Comparison of ENCODE assay signal across 21 cellular contexts in the genomic region with DNA sequence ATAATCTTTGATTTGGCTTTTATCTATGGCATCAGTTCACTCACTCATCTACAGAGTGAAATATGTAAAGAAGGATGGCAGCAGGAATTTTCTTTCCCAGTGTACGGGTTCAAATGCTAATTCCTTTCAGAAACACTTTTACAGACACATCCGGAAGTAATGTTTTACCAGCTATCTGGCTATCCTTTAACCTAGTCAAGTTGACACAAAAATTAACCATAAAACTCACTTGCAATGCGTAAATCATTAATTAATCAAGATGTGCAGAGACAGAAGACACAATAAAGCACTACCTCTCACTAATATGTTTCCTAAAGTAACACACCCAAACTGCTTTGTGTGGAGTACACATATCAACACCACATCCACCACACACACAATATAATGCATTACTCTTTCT.
DNase-seq lines count a peak whose midpoint lies in the region; ATAC-seq and TF ChIP-seq lines count a peak whose summit lies in the region.
"Had no signal": no experiment of that assay in that cellular context is flagged by ENCODE, and none has a peak within 500 bp of the region (broad histone marks: within the 10 kb centered on the region; RNA-seq: fewer than 3 reads in every experiment).

No MANE protein-coding gene starts in this region.

- H3K27ac Mint-ChIP-seq in nephron, result peak overlapping the region; percentile 73 to 89 (median 85)
- H3K27ac Mint-ChIP-seq in activated CD4-positive, alpha-beta memory T cell treated with anti-CD3 and anti-CD28 coated beads, Interleukin-2, amount 10 ng/mL, durations not matched to agents 7 days and 5 days, result no peak overlapping the region
- H3K27ac Mint-ChIP-seq: B cell; CD4-positive, CD25-positive, alpha-beta regulatory T cell; CD8-positive, alpha-beta T cell; GM23338; H9 had no signal

- peaks cover 13% of the 10 kb centered on the region for H3K9me3 Mint-ChIP-seq in nephron
- H3K9me3 Mint-ChIP-seq in activated CD4-positive, alpha-beta memory T cell treated with anti-CD3 and anti-CD28 coated beads, Interleukin-2, amount 10 ng/mL, durations not matched to agents 7 days and 5 days, result peaks cover 7% of the 10 kb centered on the region

- peak; percentile 50 for ATAC-seq in left colon
- ATAC-seq: CD8-positive, alpha-beta T cell; GM12878; GM23338; HCT116 had no signal

- H3K36me3 Mint-ChIP-seq in nephron (ENCODE audit: low read depth), result no peaks in the 10 kb centered on the region
- no peaks in the 10 kb centered on the region for H3K36me3 Mint-ChIP-seq in activated CD4-positive, alpha-beta memory T cell treated with anti-CD3 and anti-CD28 coated beads, Interleukin-2, amount 10 ng/mL, durations not matched to agents 7 days and 5 days (ENCODE audit: low read depth)
- H3K36me3 Mint-ChIP-seq: CD4-positive, CD25-positive, alpha-beta regulatory T cell; CD8-positive, alpha-beta T cell had no signal

- CTCF ChIA-PET in activated CD4-positive, alpha-beta memory T cell treated with anti-CD3 and anti-CD28 coated beads, Interleukin-2, amount 10 ng/mL, durations not matched to agents 7 days and 5 days (lab: Charles Lee), result no interaction called here

- no peak overlapping the region for H3K4me3 Mint-ChIP-seq in nephron
- H3K4me3 Mint-ChIP-seq in activated CD4-positive, alpha-beta memory T cell treated with anti-CD3 and anti-CD28 coated beads, Interleukin-2, amount 10 ng/mL, durations not matched to agents 7 days and 5 days, result no peak overlapping the region
- H3K4me3 Mint-ChIP-seq: B cell; CD4-positive, CD25-positive, alpha-beta regulatory T cell; CD8-positive, alpha-beta T cell; GM23338; H9 had no signal

- peak; percentile 11 for DNase-seq in HT-29 (ENCODE audit: low spot score)
- DNase-seq in epithelial cell of proximal tubule (ENCODE audit: low read depth), result peak; percentile 27
- DNase-seq in left colon, result no peak
- no peak for DNase-seq in foreskin fibroblast
- no peak for DNase-seq in activated CD4-positive, alpha-beta memory T cell treated with anti-CD3 and anti-CD28 coated beads, Interleukin-2, amount 10 ng/mL, durations not matched to agents 7 days and 5 days
- no peak for DNase-seq in NCI-H2227 (lab: John Stamatoyannopoulos, UW; ENCODE audit: unreplicated experiment)
- no peak for DNase-seq in stimulated activated CD4-positive, alpha-beta T cell treated with anti-CD3 and anti-CD28 coated beads, Interleukin-4, amount 100 ng/mL, for 4 hours
- DNase-seq: Caco-2; CD4-positive, CD25-positive, alpha-beta regulatory T cell; CD8-positive, alpha-beta T cell; DMS 273 treated with DMSO at 0.1 percent for 48 hours; DMS79; EL; GDM1; H9 had no signal

- H3K4me1 Mint-ChIP-seq in nephron, result peaks cover 8% of the 10 kb centered on the region
- no peaks in the 10 kb centered on the region for H3K4me1 Mint-ChIP-seq in activated CD4-positive, alpha-beta memory T cell treated with anti-CD3 and anti-CD28 coated beads, Interleukin-2, amount 10 ng/mL, durations not matched to agents 7 days and 5 days
- H3K4me1 Mint-ChIP-seq: B cell; CD4-positive, CD25-positive, alpha-beta regulatory T cell had no signal

- TF ChIP-seq CTCF in epithelial cell of proximal tubule (conservative IDR thresholded peaks at IDR 0.05; ENCODE audit: low read depth, low read length) (no peak), nephron (IDR thresholded peaks at IDR 0.05; ENCODE audit: unreplicated experiment in 3 of 3) (no peak), foreskin fibroblast (IDR thresholded peaks at IDR 0.05; ENCODE audit: low read depth, low read length) (no peak)

- POLR2A ChIA-PET in activated CD4-positive, alpha-beta memory T cell treated with anti-CD3 and anti-CD28 coated beads, Interleukin-2, amount 10 ng/mL, durations not matched to agents 7 days and 5 days (lab: Charles Lee), result no interaction called here

- intact Hi-C loops in left colon (cut with DNase I, micrococcal nuclease), result no loop called here

- H3K4me3 ChIP-seq in epithelial cell of proximal tubule (ENCODE audit: low read depth, low read length) (no peak overlapping the region), foreskin fibroblast (ENCODE audit: low read depth in 1 of 2, low read length in 2 of 2) (no peak overlapping the region)
- H3K4me3 ChIP-seq: BLaER1, GM12878, GM23338 had no signal

- no peaks in the 10 kb centered on the region for H3K27me3 Mint-ChIP-seq in nephron (ENCODE audit: low read depth)
- no peaks in the 10 kb centered on the region for H3K27me3 Mint-ChIP-seq in activated CD4-positive, alpha-beta memory T cell treated with anti-CD3 and anti-CD28 coated beads, Interleukin-2, amount 10 ng/mL, durations not matched to agents 7 days and 5 days
- H3K27me3 Mint-ChIP-seq: CD4-positive, CD25-positive, alpha-beta regulatory T cell had no signal

Comparison
In these comparisons a context has a peak if more than half of its experiments do, and no peak if none do; other contexts are left out.
1. DNase-seq: peak in HT-29 (single experiment) and epithelial cell of proximal tubule (single experiment); none in left colon (0 of 2), foreskin fibroblast (0 of 2), activated CD4-positive, alpha-beta memory T cell treated with anti-CD3 and anti-CD28 coated beads, Interleukin-2, amount 10 ng/mL, durations not matched to agents 7 days and 5 days (single experiment), NCI-H2227 (single experiment) and stimulated activated CD4-positive, alpha-beta T cell treated with anti-CD3 and anti-CD28 coated beads, Interleukin-4, amount 100 ng/mL, for 4 hours (0 of 2).